22 cellular contexts compared by ENCODE assay signal in genomic region chrX:10387011-10387410, GRCh38.
A peak's percentile ranks its signal among the peaks of the same experiment; 100 is the strongest.
DNase-seq lines count a peak whose midpoint lies in the region; ATAC-seq and TF ChIP-seq lines count a peak whose summit lies in the region.
"Had no signal": no experiment of that assay in that cellular context is flagged by ENCODE, and none has a peak within 500 bp of the region (broad histone marks: within the 10 kb centered on the region; RNA-seq: fewer than 3 reads in every experiment).

No MANE protein-coding gene starts in this region.

- in situ Hi-C loops in IMR-90 (cut with MboI; ENCODE audit: low sequenced_read_pairs) = no loop called here

- no peaks in the 10 kb centered on the region for H3K27me3 ChIP-seq in IMR-90 (ENCODE audit: control insufficient read depth, insufficient read depth, low read length)
- H3K27me3 ChIP-seq in endodermal cell (ENCODE audit: control insufficient read depth, insufficient read depth, low read length, poor library complexity, severe bottlenecking) = no peaks in the 10 kb centered on the region

- H3K36me3 Mint-ChIP-seq in endodermal cell (ENCODE audit: low read depth) = no peaks in the 10 kb centered on the region
- no peaks in the 10 kb centered on the region for H3K36me3 Mint-ChIP-seq in progenitor cell of endocrine pancreas (ENCODE audit: insufficient read depth)
- H3K36me3 Mint-ChIP-seq in mesothelial cell of epicardium = no peaks in the 10 kb centered on the region
- H3K36me3 Mint-ChIP-seq: CD14-positive monocyte had no signal

- H2AFZ ChIP-seq in IMR-90 (replicated peaks; ENCODE audit: low read length, poor library complexity) = no peak overlapping the region
- H2AFZ ChIP-seq: parathyroid adenoma had no signal

- H3K4me1 ChIP-seq in IMR-90 (ENCODE audit: control insufficient read depth, insufficient read depth, low read length) (0 out of 2 replicates have a peak, but pooled peaks cover 2% of the 10 kb centered on the region), endodermal cell (ENCODE audit: control insufficient read depth, insufficient read depth, low read length) (no peaks in the 10 kb centered on the region)
- H3K4me1 ChIP-seq: parathyroid adenoma had no signal

- H4K91ac ChIP-seq in IMR-90 (ENCODE audit: insufficient read depth, low read depth, low read length) = no peak overlapping the region

- H3K79me1 ChIP-seq in IMR-90 (ENCODE audit: low read depth in 1 of 2, low read length in 2 of 2) = no peaks in the 10 kb centered on the region

- intact Hi-C loops in IMR-90 (cut with micrococcal nuclease) = no loop called here
- intact Hi-C loops in head of caudate nucleus (cut with DNase I) = no loop called here

- CTCF ChIA-PET in IMR-90 (lab: Yijun Ruan, JAX) = no interaction called here

- no peaks in the 10 kb centered on the region for H3K36me3 ChIP-seq in IMR-90 (ENCODE audit: control insufficient read depth, insufficient read depth, low read length)
- H3K36me3 ChIP-seq in endodermal cell (ENCODE audit: control insufficient read depth, insufficient read depth, low read length) = no peaks in the 10 kb centered on the region
- H3K36me3 ChIP-seq: HAP-1 had no signal

- H3K18ac ChIP-seq in IMR-90 (ENCODE audit: low read depth, low read length) = no peak overlapping the region

- H3K14ac ChIP-seq in IMR-90 (replicated peaks; ENCODE audit: low read depth, low read length) = no peak overlapping the region

- no peak overlapping the region for H2BK15ac ChIP-seq in IMR-90 (ENCODE audit: low read depth, low read length)

- H3K4me3 Mint-ChIP-seq in endodermal cell (no peak overlapping the region), progenitor cell of endocrine pancreas (ENCODE audit: low read depth) (no peak overlapping the region), mesothelial cell of epicardium (no peak overlapping the region)
- H3K4me3 Mint-ChIP-seq: activated CD8-positive, alpha-beta T cell treated with anti-CD3 and anti-CD28 coated beads, Interleukin-2, amount 10 ng/mL, durations not matched to agents 7 days and 5 days; CD14-positive monocyte had no signal

- POLR2A ChIA-PET in IMR-90 (lab: Charles Lee; ENCODE audit: unreplicated experiment) = no interaction called here

- no peak overlapping the region for H3K4ac ChIP-seq in IMR-90 (ENCODE audit: low read depth, low read length)

- no peaks in the 10 kb centered on the region for H3K27me3 Mint-ChIP-seq in endodermal cell (ENCODE audit: insufficient read depth)
- H3K27me3 Mint-ChIP-seq in progenitor cell of endocrine pancreas = no peaks in the 10 kb centered on the region
- H3K27me3 Mint-ChIP-seq in mesothelial cell of epicardium (ENCODE audit: low read depth) = no peaks in the 10 kb centered on the region

- peak; percentile 32 for ATAC-seq in IMR-90 (ENCODE audit: low read depth)
- ATAC-seq: activated CD8-positive, alpha-beta T cell treated with anti-CD3 and anti-CD28 coated beads, Interleukin-2, amount 10 ng/mL, durations not matched to agents 7 days and 5 days; K562; left lobe of liver had no signal

- H2BK20ac ChIP-seq in IMR-90 (ENCODE audit: low read depth, low read length) = no peak overlapping the region

- H3K9me3 Mint-ChIP-seq in endodermal cell (peaks cover 50% of the 10 kb centered on the region), progenitor cell of endocrine pancreas (ENCODE audit: low read depth) (peaks cover 26% of the 10 kb centered on the region), mesothelial cell of epicardium (peaks cover 41% of the 10 kb centered on the region)

- TF ChIP-seq POLR2A in IMR-90 (IDR thresholded peaks at IDR 0.05; ENCODE audit: low read depth, low read length) = no peak

- TF ChIP-seq CTCF in IMR-90 (conservative IDR thresholded peaks at IDR 0.05; ENCODE audit: low read depth, low read length) (no peak), endodermal cell (conservative IDR thresholded peaks at IDR 0.05) (no peak), progenitor cell of endocrine pancreas (IDR thresholded peaks at IDR 0.05; ENCODE audit: unreplicated experiment) (no peak), mesothelial cell of epicardium (IDR thresholded peaks at IDR 0.05; ENCODE audit: unreplicated experiment) (no peak)

- H2BK5ac ChIP-seq in IMR-90 (ENCODE audit: low read depth, low read length, poor library complexity, severe bottlenecking) = no peak overlapping the region

- BruUV-seq in IMR-90 (replicated peaks; lab: Mats Ljungman, UMichigan) = no TSS peak

- no peaks in the 10 kb centered on the region for H3K9me1 ChIP-seq in IMR-90 (ENCODE audit: insufficient read depth, low read length)

- no peak for TF ChIP-seq RAD21 in IMR-90 (IDR thresholded peaks at IDR 0.05; ENCODE audit: low read length)

- H2AK5ac ChIP-seq in IMR-90 (ENCODE audit: low read depth, low read length) = no peak overlapping the region

- no peak overlapping the region for H3K27ac ChIP-seq in IMR-90 (ENCODE audit: insufficient read depth, low read length)
- no peak overlapping the region for H3K27ac ChIP-seq in endodermal cell (ENCODE audit: low read depth, low read length)
- H3K27ac ChIP-seq: parathyroid adenoma had no signal

- H4K8ac ChIP-seq in IMR-90 (ENCODE audit: low read depth in 2 of 2, low read length in 2 of 2) = no peak overlapping the region

- H3K9ac ChIP-seq in IMR-90 (ENCODE audit: low read depth, low read length) (no peak overlapping the region), endodermal cell (ENCODE audit: extremely low read depth, low read length, poor library complexity, severe bottlenecking) (no peak overlapping the region)
- H3K9ac ChIP-seq: parathyroid adenoma had no signal

- H4K20me1 ChIP-seq in IMR-90 (ENCODE audit: insufficient read depth, low read length) = no peaks in the 10 kb centered on the region

- WGBS in IMR-90 (ENCODE audit: extremely low coverage in 2 of 2, insufficient read length in 1 of 2), 2 experiments = no CpG with 5 or more reads among the region's 1 CpG
- WGBS in endodermal cell (ENCODE audit: insufficient coverage in 1 of 2, insufficient read length in 1 of 2), 2 experiments = no CpG with 5 or more reads among the region's 1 CpG

- no peak overlapping the region for H3K4me2 ChIP-seq in IMR-90 (ENCODE audit: low read depth, low read length)

- no peak overlapping the region for H2AK9ac ChIP-seq in IMR-90 (replicated peaks; ENCODE audit: low read depth, low read length, poor library complexity)

- H3K9me3 ChIP-seq in IMR-90 (ENCODE audit: control insufficient read depth, insufficient read depth, low read length) = 0 out of 2 replicates have a peak, but pooled peaks cover 2% of the 10 kb centered on the region
- no peaks in the 10 kb centered on the region for H3K9me3 ChIP-seq in endodermal cell (ENCODE audit: control insufficient read depth, low read length)
- H3K9me3 ChIP-seq: HAP-1 had no signal

- H3K27ac Mint-ChIP-seq in endodermal cell = no peak overlapping the region
- H3K27ac Mint-ChIP-seq in progenitor cell of endocrine pancreas = no peak overlapping the region
- no peak overlapping the region for H3K27ac Mint-ChIP-seq in mesothelial cell of epicardium
- H3K27ac Mint-ChIP-seq: activated CD8-positive, alpha-beta T cell treated with anti-CD3 and anti-CD28 coated beads, Interleukin-2, amount 10 ng/mL, durations not matched to agents 7 days and 5 days; CD14-positive monocyte had no signal

- dilution Hi-C loops in IMR-90 (cut with HindIII; ENCODE audit: low sequenced_read_pairs, unreplicated experiment) = no loop called here

- no peak overlapping the region for H3K56ac ChIP-seq in IMR-90 (ENCODE audit: extremely low read depth, insufficient read depth, low read length)

- no peak overlapping the region for H4K5ac ChIP-seq in IMR-90 (ENCODE audit: low read depth, low read length)

- H2BK120ac ChIP-seq in IMR-90 (ENCODE audit: low read depth, low read length) = no peak overlapping the region

- H3K23ac ChIP-seq in IMR-90 (ENCODE audit: low read depth, low read length) = no peak overlapping the region

- DNase-seq in COLO829 (ENCODE audit: low spot score) (peak; percentile 26), IMR-90 (peak; percentile 41), endodermal cell (no peak), iris pigment epithelial cell (ENCODE audit: low read depth) (peak; percentile 6), progenitor cell of endocrine pancreas (ENCODE audit: low spot score, unreplicated experiment) (no peak), mesothelial cell of epicardium (ENCODE audit: low spot score in 2 of 2, unreplicated experiment in 2 of 2) (no peak), head of caudate nucleus (no peak)
- DNase-seq in stimulated activated CD4-positive, alpha-beta T cell treated with anti-CD3 and anti-CD28 coated beads, Interleukin-2, amount 100 ng/mL, for 48 hours = no peak
- DNase-seq: activated CD4-positive, CD25-positive, alpha-beta regulatory T cell; activated CD8-positive, alpha-beta T cell treated with anti-CD3 and anti-CD28 coated beads, Interleukin-2, amount 10 ng/mL, durations not matched to agents 7 days and 5 days; activated naive CD4-positive, alpha-beta T cell treated with Interleukin-2 at 50 U/mL for 16 hours; activated T-cell treated with anti-CD3 and anti-CD28 coated beads, Interleukin-2, amount 50 U/mL, for 1 hour; amygdala; central memory CD4-positive, alpha-beta T cell; erythroblast; NCI-H524; T1000 had no signal

- H3K4me1 Mint-ChIP-seq in endodermal cell (peaks cover 6% of the 10 kb centered on the region), progenitor cell of endocrine pancreas (ENCODE audit: low read depth) (no peaks in the 10 kb centered on the region), mesothelial cell of epicardium (no peaks in the 10 kb centered on the region)
- H3K4me1 Mint-ChIP-seq: CD14-positive monocyte had no signal

- H3K4me3 ChIP-seq in IMR-90 (ENCODE audit: insufficient read depth, low read depth, low read length) = no peak overlapping the region
- H3K4me3 ChIP-seq in endodermal cell (ENCODE audit: low read length) = peak overlapping the region; percentile 36
- H3K4me3 ChIP-seq: HAP-1, K562 had no signal

TF ChIP-seq in IMR-90, 13 proteins besides CTCF, POLR2A, EP300 and RAD21:
- no peak for TF ChIP-seq MXI1 (IDR thresholded peaks at IDR 0.05; ENCODE audit: borderline replicate concordance, low read depth, low read length)
- TF ChIP-seq CEBPB (IDR thresholded peaks at IDR 0.05; ENCODE audit: low read depth, low read length) = no peak
- TF ChIP-seq RFX5 (IDR thresholded peaks at IDR 0.05; ENCODE audit: low read depth, low read length) = no peak
- peak; percentile 17; the same call in 1 of the 2 replicates for TF ChIP-seq FOS (IDR thresholded peaks at IDR 0.05; ENCODE audit: low read depth, low read length)
- no peak for TF ChIP-seq SMC3 (IDR thresholded peaks at IDR 0.05; ENCODE audit: low read depth, low read length)
TF ChIP-seq in IMR-90: peak in this region for 1.

Comparison
In these comparisons a context has a peak if more than half of its experiments do, and no peak if none do; other contexts are left out.
1. DNase-seq: peak in COLO829 (single experiment), IMR-90 (single experiment) and iris pigment epithelial cell (single experiment); none in endodermal cell (single experiment), progenitor cell of endocrine pancreas (single experiment), mesothelial cell of epicardium (0 of 2), head of caudate nucleus (0 of 42) and stimulated activated CD4-positive, alpha-beta T cell treated with anti-CD3 and anti-CD28 coated beads, Interleukin-2, amount 100 ng/mL, for 48 hours (0 of 2).